ENCODE assay signal across 14 cellular contexts in genomic region chr2:9991829-9992273, GRCh38. TPM values are rescaled to one million over a fixed set of nuclear protein-coding genes. Genes with fewer than 3 reads are reported as not detected.
DNase-seq lines count a peak whose midpoint lies in the region; ATAC-seq and TF ChIP-seq lines count a peak whose summit lies in the region.
"Had no signal": no experiment of that assay in that cellular context is flagged by ENCODE, and none has a peak within 500 bp of the region (broad histone marks: within the 10 kb centered on the region; RNA-seq: fewer than 3 reads in every experiment).

No MANE protein-coding gene starts in this region.

- BruUV-seq in Calu3 (replicated peaks; lab: Mats Ljungman, UMichigan): no TSS peak

- DNase-seq in Daoy (ENCODE audit: low read depth) (peak; percentile 71), dermis microvascular lymphatic vessel endothelial cell (ENCODE audit: low read depth in 2 of 2) (peak; percentile 31 to 70), osteoblast (ENCODE audit: insufficient read length, low spot score, missing footprints) (no peak), Calu3 (no peak), transverse colon (no peak)
- no peak for DNase-seq in stimulated activated CD4-positive, alpha-beta T cell treated with anti-CD3 and anti-CD28 coated beads, Interleukin-2, amount 100 ng/mL, for 24 hours
- DNase-seq: activated CD8-positive, alpha-beta memory T cell treated with anti-CD3 and anti-CD28 coated beads, Interleukin-2, amount 50 U/mL, for 4 hours; activated naive CD8-positive, alpha-beta T cell treated with anti-CD3 and anti-CD28 coated beads, Interleukin-2, amount 10 ng/mL, durations not matched to agents 7 days and 5 days; BE2C; EL; NCI-H1092; stimulated activated naive CD4-positive, alpha-beta T cell treated with Interleukin-2 at 50 U/mL for 16 hours had no signal

- ATAC-seq in GM21360 (IDR thresholded peaks at IDR 0.05; ENCODE audit: unreplicated experiment): no peak

- H3K4me2 ChIP-seq in OCI-LY3 (ENCODE audit: low read length) (peak overlapping the region; percentile 43), osteoblast (ENCODE audit: insufficient read depth, low read length) (peak overlapping the region; percentile 45)

- H3K4me3 ChIP-seq in OCI-LY3 (ENCODE audit: low read length) (no peak overlapping the region; the same call in 1 of the 2 replicates), osteoblast (ENCODE audit: insufficient read depth, low read length) (peak overlapping the region; percentile 13), transverse colon (no peak overlapping the region)

- TF ChIP-seq CTCF in OCI-LY3 (IDR thresholded peaks at IDR 0.05; ENCODE audit: low read depth, low read length) (no peak), osteoblast (IDR thresholded peaks at IDR 0.05; ENCODE audit: extremely low read depth, low read depth, low read length) (peak; percentile 31), Calu3 (IDR thresholded peaks at IDR 0.05; ENCODE audit: unreplicated experiment) (no peak), transverse colon (IDR thresholded peaks at IDR 0.05) (no peak)

- H4K20me1 ChIP-seq in OCI-LY3 (ENCODE audit: insufficient read depth, low read length): no peaks in the 10 kb centered on the region
- no peaks in the 10 kb centered on the region for H4K20me1 ChIP-seq in osteoblast (ENCODE audit: insufficient read depth, low read length)

- no peak for TF ChIP-seq EP300 in transverse colon (IDR thresholded peaks at IDR 0.05; ENCODE audit: low read depth)

- H3K4me1 ChIP-seq in OCI-LY3 (ENCODE audit: low read length) (peaks cover 29% of the 10 kb centered on the region), osteoblast (ENCODE audit: insufficient read depth, low read length) (peaks cover 27% of the 10 kb centered on the region), transverse colon (peaks cover 0 to 9% (median 0%) of the 10 kb centered on the region in 4 donors)
- H3K4me1 ChIP-seq: BE2C had no signal

- H3K4me3 Mint-ChIP-seq in Calu3 (ENCODE audit: low read depth, unreplicated experiment): no peak overlapping the region
- H3K4me3 Mint-ChIP-seq: activated naive CD8-positive, alpha-beta T cell treated with anti-CD3 and anti-CD28 coated beads, Interleukin-2, amount 10 ng/mL, durations not matched to agents 7 days and 5 days had no signal

- H3K27ac Mint-ChIP-seq in Calu3 (ENCODE audit: unreplicated experiment): no peak overlapping the region
- H3K27ac Mint-ChIP-seq: activated naive CD8-positive, alpha-beta T cell treated with anti-CD3 and anti-CD28 coated beads, Interleukin-2, amount 10 ng/mL, durations not matched to agents 7 days and 5 days had no signal

- H3K36me3 ChIP-seq in OCI-LY3 (replicated peaks; ENCODE audit: low read depth, low read length) (no peaks in the 10 kb centered on the region), osteoblast (ENCODE audit: insufficient read depth, low read length) (no peaks in the 10 kb centered on the region), transverse colon (no peaks in the 10 kb centered on the region)
- H3K36me3 ChIP-seq: BE2C had no signal

- 55 to 82% methylated on average over 2 to 6 of the region's 6 CpGs for WGBS in transverse colon (ENCODE audit: low coverage in 1 of 2), 2 donors

- H3K79me2 ChIP-seq in OCI-LY3 (ENCODE audit: low read length) (no peaks in the 10 kb centered on the region), osteoblast (ENCODE audit: insufficient read depth, low read length) (no peaks in the 10 kb centered on the region)

- H3K9me3 Mint-ChIP-seq in Calu3 (ENCODE audit: low read depth, unreplicated experiment): no peaks in the 10 kb centered on the region
- H3K9me3 Mint-ChIP-seq: activated naive CD8-positive, alpha-beta T cell treated with anti-CD3 and anti-CD28 coated beads, Interleukin-2, amount 10 ng/mL, durations not matched to agents 7 days and 5 days had no signal

- no peak overlapping the region for H2AFZ ChIP-seq in OCI-LY3 (ENCODE audit: low read depth, low read length)
- H2AFZ ChIP-seq in osteoblast (ENCODE audit: low read length): no peak overlapping the region

- H3K9me3 ChIP-seq in OCI-LY3 (ENCODE audit: insufficient read depth, low read length) (no peaks in the 10 kb centered on the region), osteoblast (ENCODE audit: low read depth, low read length) (no peaks in the 10 kb centered on the region), transverse colon (no peaks in the 10 kb centered on the region)
- H3K9me3 ChIP-seq: BE2C had no signal

- TF ChIP-seq POLR2A in transverse colon (IDR thresholded peaks at IDR 0.05): no peak

- intact Hi-C loops in Calu3 (cut with micrococcal nuclease; ENCODE audit: unreplicated experiment): no loop called here
- intact Hi-C loops in transverse colon (cut with DNase I; ENCODE audit: low total_unique reads): no loop called here

- peaks cover 5% of the 10 kb centered on the region for H3K36me3 Mint-ChIP-seq in Calu3 (ENCODE audit: insufficient read depth, unreplicated experiment)
- H3K36me3 Mint-ChIP-seq: activated naive CD8-positive, alpha-beta T cell treated with anti-CD3 and anti-CD28 coated beads, Interleukin-2, amount 10 ng/mL, durations not matched to agents 7 days and 5 days had no signal

- in situ Hi-C loops in transverse colon (cut with MboI; ENCODE audit: low pct_ligation_motif_present in 1 of 4, low pct_unique_long_range_greater_than_20kb in 1 of 4, low sequenced_read_pairs in 3 of 4): no loop called here

- H3K27ac ChIP-seq in OCI-LY3 (ENCODE audit: low read length) (no peak overlapping the region; the same call in 1 of the 2 replicates), osteoblast (ENCODE audit: low read depth, low read length) (peak overlapping the region; percentile 25), transverse colon (no peak overlapping the region)

- no peaks in the 10 kb centered on the region for H3K4me1 Mint-ChIP-seq in Calu3 (ENCODE audit: low read depth, unreplicated experiment)

- H3K27me3 ChIP-seq in OCI-LY3 (ENCODE audit: low read depth, low read length) (no peaks in the 10 kb centered on the region), osteoblast (ENCODE audit: insufficient read depth, low read length) (no peaks in the 10 kb centered on the region), transverse colon (no peaks in the 10 kb centered on the region)
- H3K27me3 ChIP-seq: BE2C had no signal

- H3K9ac ChIP-seq in OCI-LY3 (ENCODE audit: low read length): no peak overlapping the region

- CTCF ChIA-PET in Calu3 (lab: Charles Lee): no interaction called here

- no peaks in the 10 kb centered on the region for H3K27me3 Mint-ChIP-seq in Calu3 (ENCODE audit: unreplicated experiment)

RNA-seq across cellular contexts. Expression of gene GRHL1, which starts 40.4 kb away (rescaled TPM):
- 2.2 TPM in 2 replicates for total RNA-seq in Daoy (2014; rRNA removed; shearing (Covaris generic))
- 0.26 and 0.76 TPM in 2 replicates for total RNA-seq in dermis microvascular lymphatic vessel endothelial cell
- 0.29 and 0.36 TPM in 2 replicates for total RNA-seq in osteoblast
- 9.0 and 11.7 TPM in 2 replicates for total RNA-seq in Calu3 (2022)
- 10 to 100 TPM in 1 of 4 donors, 1 to 10 TPM in 1, under 1 TPM in 1, not detected in 1; 0.55 to 24.7 (median 1.3) TPM for total RNA-seq in transverse colon

RNA-seq across cellular contexts. Expression of gene KLF11, which starts 51.5 kb away (rescaled TPM):
- total RNA-seq in Daoy (2014; rRNA removed; shearing (Covaris generic)): 3.9 and 4.9 TPM in 2 replicates
- 4.4 and 7.7 TPM in 2 replicates for total RNA-seq in dermis microvascular lymphatic vessel endothelial cell
- total RNA-seq in osteoblast: 6.8 and 8.3 TPM in 2 replicates
- total RNA-seq in Calu3 (2022): 6.9 and 10.5 TPM in 2 replicates
- total RNA-seq in transverse colon: 10 to 100 TPM in 2 of 4 donors, 1 to 10 TPM in 2; 6.6 to 17.0 (median 10.5) TPM

Comparison
In these comparisons a context has a peak if more than half of its experiments do, and no peak if none do; other contexts are left out.
1. DNase-seq: peak in Daoy (single experiment) and dermis microvascular lymphatic vessel endothelial cell (2 of 2); none in osteoblast (single experiment), Calu3 (single experiment), transverse colon (single experiment) and stimulated activated CD4-positive, alpha-beta T cell treated with anti-CD3 and anti-CD28 coated beads, Interleukin-2, amount 100 ng/mL, for 24 hours (0 of 2).